ENCODE assay signal across 1 cellular context in the genomic region with DNA sequence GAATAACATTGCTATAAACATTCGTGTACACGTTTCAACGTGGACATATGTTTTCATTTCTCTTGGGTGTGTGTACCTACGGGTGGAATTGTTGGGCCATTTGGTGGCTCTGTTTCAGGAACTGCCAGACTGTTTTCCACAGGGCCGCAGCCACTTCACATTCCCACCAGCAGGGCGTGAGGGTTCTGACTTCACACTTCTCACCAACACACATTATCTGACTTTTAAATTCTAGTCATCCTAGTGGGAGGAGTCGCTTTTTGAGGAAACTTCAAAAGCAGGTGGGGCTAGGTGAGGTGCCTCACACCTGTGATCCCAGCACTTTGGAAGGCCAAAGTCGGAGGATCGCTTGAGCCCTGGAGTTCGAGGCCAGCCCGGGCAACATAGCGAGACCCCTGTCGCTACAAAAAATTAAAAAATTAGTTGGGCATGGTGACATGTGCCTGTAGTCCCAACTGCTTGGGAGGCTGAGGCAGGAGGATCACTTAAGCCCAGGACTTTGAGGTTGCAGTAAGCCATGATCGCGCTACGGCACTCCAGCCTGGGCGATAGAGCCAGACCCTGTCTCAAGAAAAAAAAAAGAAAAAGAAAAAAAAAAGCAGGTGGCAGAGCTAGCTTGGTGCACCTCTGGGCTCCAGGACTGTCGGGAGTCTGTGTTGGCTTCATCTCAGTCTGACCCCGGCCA.
TF ChIP-seq lines count a peak whose summit lies in the region.

No MANE protein-coding gene starts in this region.

TF ChIP-seq in K562, 482 proteins besides CTCF, POLR2A, EP300 and RAD21 (continued from another document):
- TF ChIP-seq, protein P1, sequence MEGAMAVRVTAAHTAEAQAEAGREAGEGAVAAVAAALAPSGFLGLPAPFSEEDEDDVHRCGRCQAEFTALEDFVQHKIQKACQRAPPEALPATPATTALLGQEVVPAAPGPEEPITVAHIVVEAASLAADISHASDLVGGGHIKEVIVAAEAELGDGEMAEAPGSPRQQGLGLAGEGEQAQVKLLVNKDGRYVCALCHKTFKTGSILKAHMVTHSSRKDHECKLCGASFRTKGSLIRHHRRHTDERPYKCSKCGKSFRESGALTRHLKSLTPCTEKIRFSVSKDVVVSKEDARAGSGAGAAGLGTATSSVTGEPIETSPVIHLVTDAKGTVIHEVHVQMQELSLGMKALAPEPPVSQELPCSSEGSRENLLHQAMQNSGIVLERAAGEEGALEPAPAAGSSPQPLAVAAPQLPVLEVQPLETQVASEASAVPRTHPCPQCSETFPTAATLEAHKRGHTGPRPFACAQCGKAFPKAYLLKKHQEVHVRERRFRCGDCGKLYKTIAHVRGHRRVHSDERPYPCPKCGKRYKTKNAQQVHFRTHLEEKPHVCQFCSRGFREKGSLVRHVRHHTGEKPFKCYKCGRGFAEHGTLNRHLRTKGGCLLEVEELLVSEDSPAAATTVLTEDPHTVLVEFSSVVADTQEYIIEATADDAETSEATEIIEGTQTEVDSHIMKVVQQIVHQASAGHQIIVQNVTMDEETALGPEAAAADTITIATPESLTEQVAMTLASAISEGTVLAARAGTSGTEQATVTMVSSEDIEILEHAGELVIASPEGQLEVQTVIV (CRISPR knock-in tag; IDR thresholded peaks at IDR 0.05; ENCODE audit: borderline replicate concordance): no peak
- TF ChIP-seq SETDB1 (IDR thresholded peaks at IDR 0.05; ENCODE audit: low read length): no peak
- no peak for TF ChIP-seq HEY1 (CRISPR knock-in tag; IDR thresholded peaks at IDR 0.05; ENCODE audit: borderline replicate concordance)
- no peak for TF ChIP-seq PHF20 (IDR thresholded peaks at IDR 0.05; ENCODE audit: partially characterized antibody)
- TF ChIP-seq EWSR1 (IDR thresholded peaks at IDR 0.05; ENCODE audit: borderline replicate concordance, low read depth, partially characterized antibody): no peak
- no peak for TF ChIP-seq POU5F1 (IDR thresholded peaks at IDR 0.05; ENCODE audit: borderline replicate concordance, low read depth, low read length, partially characterized antibody)
- TF ChIP-seq HDAC1 (IDR thresholded peaks at IDR 0.05): 0 out of 4 replicates have a peak, but pooled peaks of 1 of the 2 experiments have one; percentile 7
- TF ChIP-seq ZNF232 (CRISPR knock-in tag; IDR thresholded peaks at IDR 0.05): no peak
- no peak for TF ChIP-seq TAF7 (tag; IDR thresholded peaks at IDR 0.05)
- peak; percentile 31; the same call in 1 of the 2 replicates for TF ChIP-seq SMC3 (conservative IDR thresholded peaks at IDR 0.05; ENCODE audit: insufficient read depth, low read depth, low read length)
- TF ChIP-seq, protein P2, sequence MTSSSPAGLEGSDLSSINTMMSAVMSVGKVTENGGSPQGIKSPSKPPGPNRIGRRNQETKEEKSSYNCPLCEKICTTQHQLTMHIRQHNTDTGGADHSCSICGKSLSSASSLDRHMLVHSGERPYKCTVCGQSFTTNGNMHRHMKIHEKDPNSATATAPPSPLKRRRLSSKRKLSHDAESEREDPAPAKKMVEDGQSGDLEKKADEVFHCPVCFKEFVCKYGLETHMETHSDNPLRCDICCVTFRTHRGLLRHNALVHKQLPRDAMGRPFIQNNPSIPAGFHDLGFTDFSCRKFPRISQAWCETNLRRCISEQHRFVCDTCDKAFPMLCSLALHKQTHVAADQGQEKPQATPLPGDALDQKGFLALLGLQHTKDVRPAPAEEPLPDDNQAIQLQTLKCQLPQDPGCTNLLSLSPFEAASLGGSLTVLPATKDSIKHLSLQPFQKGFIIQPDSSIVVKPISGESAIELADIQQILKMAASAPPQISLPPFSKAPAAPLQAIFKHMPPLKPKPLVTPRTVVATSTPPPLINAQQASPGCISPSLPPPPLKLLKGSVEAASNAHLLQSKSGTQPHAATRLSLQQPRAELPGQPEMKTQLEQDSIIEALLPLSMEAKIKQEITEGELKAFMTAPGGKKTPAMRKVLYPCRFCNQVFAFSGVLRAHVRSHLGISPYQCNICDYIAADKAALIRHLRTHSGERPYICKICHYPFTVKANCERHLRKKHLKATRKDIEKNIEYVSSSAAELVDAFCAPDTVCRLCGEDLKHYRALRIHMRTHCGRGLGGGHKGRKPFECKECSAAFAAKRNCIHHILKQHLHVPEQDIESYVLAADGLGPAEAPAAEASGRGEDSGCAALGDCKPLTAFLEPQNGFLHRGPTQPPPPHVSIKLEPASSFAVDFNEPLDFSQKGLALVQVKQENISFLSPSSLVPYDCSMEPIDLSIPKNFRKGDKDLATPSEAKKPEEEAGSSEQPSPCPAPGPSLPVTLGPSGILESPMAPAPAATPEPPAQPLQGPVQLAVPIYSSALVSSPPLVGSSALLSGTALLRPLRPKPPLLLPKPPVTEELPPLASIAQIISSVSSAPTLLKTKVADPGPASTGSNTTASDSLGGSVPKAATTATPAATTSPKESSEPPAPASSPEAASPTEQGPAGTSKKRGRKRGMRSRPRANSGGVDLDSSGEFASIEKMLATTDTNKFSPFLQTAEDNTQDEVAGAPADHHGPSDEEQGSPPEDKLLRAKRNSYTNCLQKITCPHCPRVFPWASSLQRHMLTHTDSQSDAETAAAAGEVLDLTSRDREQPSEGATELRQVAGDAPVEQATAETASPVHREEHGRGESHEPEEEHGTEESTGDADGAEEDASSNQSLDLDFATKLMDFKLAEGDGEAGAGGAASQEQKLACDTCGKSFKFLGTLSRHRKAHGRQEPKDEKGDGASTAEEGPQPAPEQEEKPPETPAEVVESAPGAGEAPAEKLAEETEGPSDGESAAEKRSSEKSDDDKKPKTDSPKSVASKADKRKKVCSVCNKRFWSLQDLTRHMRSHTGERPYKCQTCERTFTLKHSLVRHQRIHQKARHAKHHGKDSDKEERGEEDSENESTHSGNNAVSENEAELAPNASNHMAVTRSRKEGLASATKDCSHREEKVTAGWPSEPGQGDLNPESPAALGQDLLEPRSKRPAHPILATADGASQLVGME (CRISPR knock-in tag; IDR thresholded peaks at IDR 0.05): no peak
- TF ChIP-seq NFYB (IDR thresholded peaks at IDR 0.05; ENCODE audit: extremely low read depth, insufficient read length): no peak
- no peak for TF ChIP-seq GTF2A2 (tag; IDR thresholded peaks at IDR 0.05)
- no peak for TF ChIP-seq ZKSCAN1 (IDR thresholded peaks at IDR 0.05; ENCODE audit: low read depth, low read length)
- TF ChIP-seq, protein P3, sequence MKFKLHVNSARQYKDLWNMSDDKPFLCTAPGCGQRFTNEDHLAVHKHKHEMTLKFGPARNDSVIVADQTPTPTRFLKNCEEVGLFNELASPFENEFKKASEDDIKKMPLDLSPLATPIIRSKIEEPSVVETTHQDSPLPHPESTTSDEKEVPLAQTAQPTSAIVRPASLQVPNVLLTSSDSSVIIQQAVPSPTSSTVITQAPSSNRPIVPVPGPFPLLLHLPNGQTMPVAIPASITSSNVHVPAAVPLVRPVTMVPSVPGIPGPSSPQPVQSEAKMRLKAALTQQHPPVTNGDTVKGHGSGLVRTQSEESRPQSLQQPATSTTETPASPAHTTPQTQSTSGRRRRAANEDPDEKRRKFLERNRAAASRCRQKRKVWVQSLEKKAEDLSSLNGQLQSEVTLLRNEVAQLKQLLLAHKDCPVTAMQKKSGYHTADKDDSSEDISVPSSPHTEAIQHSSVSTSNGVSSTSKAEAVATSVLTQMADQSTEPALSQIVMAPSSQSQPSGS (CRISPR knock-in tag; IDR thresholded peaks at IDR 0.05): no peak
- TF ChIP-seq ZNF23 (CRISPR knock-in tag; IDR thresholded peaks at IDR 0.05): no peak
TF ChIP-seq in K562: peak in this region for 49.
